ENCODE assay signal across 23 cellular contexts in genomic region chr10:5544216-5544805, GRCh38. TPM values are rescaled to one million over a fixed set of nuclear protein-coding genes. Genes with fewer than 3 reads are reported as not detected.
A peak's percentile ranks its signal among the peaks of the same experiment; 100 is the strongest.
DNase-seq lines count a peak whose midpoint lies in the region; FAIRE-seq and TF ChIP-seq lines count a peak whose summit lies in the region.
"Had no signal": no experiment of that assay in that cellular context is flagged by ENCODE, and none has a peak within 500 bp of the region (broad histone marks: within the 10 kb centered on the region; RNA-seq: fewer than 3 reads in every experiment).

No MANE protein-coding gene starts in this region.

- H2AK5ac ChIP-seq in mesenchymal stem cell (ENCODE audit: low read length, severe bottlenecking) = no peak overlapping the region

- H3K23ac ChIP-seq in mesenchymal stem cell (ENCODE audit: low read length in 2 of 2) = no peak overlapping the region

- peaks cover 4% of the 10 kb centered on the region for H3K36me3 Mint-ChIP-seq in endothelial cell (ENCODE audit: low read depth, unreplicated experiment)
- H3K36me3 Mint-ChIP-seq: activated naive CD4-positive, alpha-beta T cell treated with anti-CD3 and anti-CD28 coated beads, Interleukin-2, amount 10 ng/mL, durations not matched to agents 7 days and 5 days; CD14-positive monocyte had no signal

- no peak for TF ChIP-seq POLR2A in GM12891 (IDR thresholded peaks at IDR 0.05; ENCODE audit: low read depth, low read length)

- H3K27me3 Mint-ChIP-seq in endothelial cell (ENCODE audit: unreplicated experiment) = peaks cover 6% of the 10 kb centered on the region
- H3K27me3 Mint-ChIP-seq: activated CD4-positive, alpha-beta memory T cell treated with anti-CD3 and anti-CD28 coated beads for 36 hours had no signal

- H3K4me3 Mint-ChIP-seq in endothelial cell (ENCODE audit: unreplicated experiment) = no peak overlapping the region
- H3K4me3 Mint-ChIP-seq: activated CD4-positive, alpha-beta memory T cell treated with anti-CD3 and anti-CD28 coated beads for 36 hours; activated naive CD4-positive, alpha-beta T cell treated with anti-CD3 and anti-CD28 coated beads, Interleukin-2, amount 10 ng/mL, durations not matched to agents 7 days and 5 days; CD14-positive monocyte; naive thymus-derived CD8-positive, alpha-beta T cell had no signal

- H3K36me3 ChIP-seq in colonic mucosa (no peaks in the 10 kb centered on the region), mesenchymal stem cell (ENCODE audit: control insufficient read depth in 1 of 2, insufficient read depth in 2 of 2, low read depth in 1 of 2, low read length in 2 of 2) (no peaks in the 10 kb centered on the region), urinary bladder (ENCODE audit: insufficient read depth) (no peaks in the 10 kb centered on the region)

- no peak overlapping the region for H3K4me2 ChIP-seq in mesenchymal stem cell (ENCODE audit: low read length, poor library complexity, severe bottlenecking)

- peak overlapping the region in 1 of 2 experiments; percentile 29 for H3K4ac ChIP-seq in mesenchymal stem cell (ENCODE audit: low read depth in 1 of 2, low read length in 2 of 2)

- H3K9me3 ChIP-seq in colonic mucosa = no peaks in the 10 kb centered on the region
- H3K9me3 ChIP-seq in mesenchymal stem cell (ENCODE audit: control insufficient read depth, low read length) = peaks cover 42% of the 10 kb centered on the region

- intact Hi-C loops in colonic mucosa (cut with DNase I) = no loop called here

- 93% methylated on average over 6 of the region's 6 CpGs for WGBS in mesenchymal stem cell
- WGBS in urinary bladder = 81% methylated on average over 6 of the region's 6 CpGs

- POLR2A ChIA-PET in HEK293T (lab: Yijun Ruan, JAX) = no interaction called here

- CTCF ChIA-PET in HEK293T (lab: Yijun Ruan, JAX) = no interaction called here

- no peak overlapping the region for H3K4me3 ChIP-seq in colonic mucosa
- no peak overlapping the region for H3K4me3 ChIP-seq in mesenchymal stem cell (ENCODE audit: insufficient read depth in 1 of 2, low read depth in 1 of 2, low read length in 2 of 2)
- H3K4me3 ChIP-seq in urinary bladder (ENCODE audit: low read depth, low read length) = no peak overlapping the region
- H3K4me3 ChIP-seq: lung had no signal

- peak overlapping the region; percentile 74 to 80 for H2BK12ac ChIP-seq in mesenchymal stem cell (ENCODE audit: low read length in 2 of 2)

- H3K18ac ChIP-seq in mesenchymal stem cell (ENCODE audit: low read depth in 1 of 2, low read length in 2 of 2) = no peak overlapping the region

- peak; percentile 2 for DNase-seq in activated CD4-positive, CD25-positive, alpha-beta regulatory T cell treated with anti-CD3 and anti-CD28 coated beads, Interleukin-2, amount 50 U/mL, for 72 hours
- no peak for DNase-seq in activated CD4-positive, CD25-positive, alpha-beta regulatory T cell (lab: John Stamatoyannopoulos, UW)
- DNase-seq in colonic mucosa (no peak), mesenchymal stem cell (no peak), HEK293T (ENCODE audit: extremely low spot score) (no peak), endothelial cell (ENCODE audit: low spot score) (no peak), GM12891 (ENCODE audit: insufficient read length, low spot score) (no peak)
- DNase-seq: activated CD4-positive, alpha-beta memory T cell treated with anti-CD3 and anti-CD28 coated beads for 36 hours; activated naive CD4-positive, alpha-beta T cell treated with anti-CD3 and anti-CD28 coated beads, Interleukin-2, amount 10 ng/mL, durations not matched to agents 7 days and 5 days; DMS153; Kasumi-1; NCI-H1436; NCI-H82; small intestine; stimulated activated CD4-positive, alpha-beta T cell treated with anti-CD3 and anti-CD28 coated beads, Interleukin-4, amount 100 ng/mL, for 4 hours; substantia nigra had no signal

- H3K27ac Mint-ChIP-seq in endothelial cell (ENCODE audit: unreplicated experiment) = no peak overlapping the region
- H3K27ac Mint-ChIP-seq: activated CD4-positive, alpha-beta memory T cell treated with anti-CD3 and anti-CD28 coated beads for 36 hours; activated naive CD4-positive, alpha-beta T cell treated with anti-CD3 and anti-CD28 coated beads, Interleukin-2, amount 10 ng/mL, durations not matched to agents 7 days and 5 days had no signal

- no peak overlapping the region for H3K14ac ChIP-seq in mesenchymal stem cell (ENCODE audit: low read length in 2 of 2)

- H4K91ac ChIP-seq in mesenchymal stem cell (ENCODE audit: low read length) = no peak overlapping the region

- H3K4me1 ChIP-seq in colonic mucosa (peaks cover 22% of the 10 kb centered on the region), mesenchymal stem cell (ENCODE audit: control insufficient read depth, insufficient read depth, low read depth, low read length) (peaks cover 38% of the 10 kb centered on the region), urinary bladder (ENCODE audit: insufficient read depth) (no peaks in the 10 kb centered on the region)

- TF ChIP-seq CTCF in colonic mucosa (IDR thresholded peaks at IDR 0.05) (no peak), endothelial cell (IDR thresholded peaks at IDR 0.05; ENCODE audit: unreplicated experiment) (no peak)

- H2BK15ac ChIP-seq in mesenchymal stem cell (ENCODE audit: low read depth, poor library complexity, severe bottlenecking) = no peak overlapping the region

- H2BK120ac ChIP-seq in mesenchymal stem cell (ENCODE audit: low read depth, low read length) = no peak overlapping the region

- H3K9ac ChIP-seq in colonic mucosa (ENCODE audit: low read depth in 2 of 2, low read length in 2 of 2) = peak overlapping the region in 1 of 2 donors; percentile 92
- H3K9ac ChIP-seq in mesenchymal stem cell (ENCODE audit: low read length) = no peak overlapping the region

- H2BK5ac ChIP-seq in mesenchymal stem cell (ENCODE audit: low read depth, low read length, poor library complexity, severe bottlenecking) = no peak overlapping the region

- H3K27ac ChIP-seq in colonic mucosa (peak overlapping the region; percentile 93), mesenchymal stem cell (ENCODE audit: low read length, poor library complexity, severe bottlenecking) (no peak overlapping the region), urinary bladder (ENCODE audit: low read depth) (peak overlapping the region; percentile 43)

- no peak overlapping the region for H2AFZ ChIP-seq in mesenchymal stem cell (ENCODE audit: low read depth, low read length)

- peaks cover 8% of the 10 kb centered on the region for H3K4me1 Mint-ChIP-seq in endothelial cell (ENCODE audit: unreplicated experiment)
- H3K4me1 Mint-ChIP-seq: naive thymus-derived CD8-positive, alpha-beta T cell had no signal

- H3K27me3 ChIP-seq in colonic mucosa (no peaks in the 10 kb centered on the region), mesenchymal stem cell (ENCODE audit: control insufficient read depth in 1 of 2, insufficient read depth in 1 of 2, low read length in 2 of 2) (no peaks in the 10 kb centered on the region)

- H3K79me1 ChIP-seq in mesenchymal stem cell (replicated peaks; ENCODE audit: low read length, poor library complexity, severe bottlenecking) = no peaks in the 10 kb centered on the region

- no peak for FAIRE-seq in GM12891 (lab: Jason Lieb, UNC)
- FAIRE-seq: A204.1, small intestine had no signal

- H3K9me3 Mint-ChIP-seq in endothelial cell (ENCODE audit: unreplicated experiment) = peaks cover 4% of the 10 kb centered on the region

- no peak overlapping the region for H4K8ac ChIP-seq in mesenchymal stem cell (ENCODE audit: low read length)

TF ChIP-seq in HEK293T, 16 proteins besides CTCF, POLR2A, EP300 and RAD21:
- TF ChIP-seq FOXA1 (IDR thresholded peaks at IDR 0.05) = no peak
- no peak for TF ChIP-seq BHLHE40 (IDR thresholded peaks at IDR 0.05; ENCODE audit: borderline replicate concordance)
- no peak for TF ChIP-seq LEF1 (IDR thresholded peaks at IDR 0.05; ENCODE audit: borderline replicate concordance)
- TF ChIP-seq TARDBP (IDR thresholded peaks at IDR 0.05) = no peak
- no peak for TF ChIP-seq CTBP1 (IDR thresholded peaks at IDR 0.05; ENCODE audit: borderline replicate concordance)
- TF ChIP-seq L3MBTL2 (conservative IDR thresholded peaks at IDR 0.05) = no peak
- no peak for TF ChIP-seq NFRKB (IDR thresholded peaks at IDR 0.05)
- TF ChIP-seq FOXM1 (IDR thresholded peaks at IDR 0.05; ENCODE audit: borderline replicate concordance) = no peak
- no peak for TF ChIP-seq FOXK2 (IDR thresholded peaks at IDR 0.05)

TF ChIP-seq in GM12891, 5 proteins besides CTCF, POLR2A, EP300 and RAD21:
- TF ChIP-seq POU2F2 (IDR thresholded peaks at IDR 0.05; ENCODE audit: low read depth, low read length) (no peak), POLR2AphosphoS5 (IDR thresholded peaks at IDR 0.05; ENCODE audit: low read depth, low read length) (no peak), SPI1 (IDR thresholded peaks at IDR 0.05; ENCODE audit: low read depth, low read length) (no peak), TAF1 (IDR thresholded peaks at IDR 0.05; ENCODE audit: low read depth, low read length) (no peak), PAX5 (IDR thresholded peaks at IDR 0.05; ENCODE audit: insufficient read depth, low read length, severe bottlenecking) (no peak)
TF ChIP-seq in GM12891: peak in this region for 0.

RNA-seq across cellular contexts. Expression of gene CALML3, which starts 19.6 kb away (rescaled TPM):
- total RNA-seq in colonic mucosa (under 1 TPM; 0.11 to 0.40 TPM), urinary bladder (not detected), endothelial cell (ENCODE audit: unreplicated experiment) (not detected)
- not detected for polyA plus RNA-seq in mesenchymal stem cell (2013, experiment 1 of 2)
- polyA plus RNA-seq in mesenchymal stem cell (2013, experiment 2 of 2) = not detected
- polyA plus RNA-seq in urinary bladder = not detected
- polyA plus RNA-seq in GM12891 (2012; ENCODE audit: low read depth, missing spikeins) = not detected
- total RNA-seq: activated CD4-positive, alpha-beta memory T cell treated with anti-CD3 and anti-CD28 coated beads for 36 hours; glomerular endothelial cell; HT-29; naive thymus-derived CD8-positive, alpha-beta T cell had no signal
- polyA plus RNA-seq: CD14-positive monocyte; naive thymus-derived CD8-positive, alpha-beta T cell had no signal

RNA-seq across cellular contexts. Expression of gene CALML5, which starts 44.9 kb away (rescaled TPM):
- total RNA-seq in colonic mucosa (not detected), urinary bladder (not detected), endothelial cell (ENCODE audit: unreplicated experiment) (not detected)
- polyA plus RNA-seq in mesenchymal stem cell (2013, experiment 1 of 2) = not detected
- not detected for polyA plus RNA-seq in mesenchymal stem cell (2013, experiment 2 of 2)
- polyA plus RNA-seq in urinary bladder = not detected
- polyA plus RNA-seq in GM12891 (2012; ENCODE audit: low read depth, missing spikeins) = not detected
- total RNA-seq: activated CD4-positive, alpha-beta memory T cell treated with anti-CD3 and anti-CD28 coated beads for 36 hours; glomerular endothelial cell; lung; naive thymus-derived CD8-positive, alpha-beta T cell had no signal
- polyA plus RNA-seq: CD14-positive monocyte; lung; naive thymus-derived CD8-positive, alpha-beta T cell; small intestine had no signal
